Comparison of ENCODE assay signal across 11 cellular contexts in genomic region chr17:82544431-82545070, GRCh38. TPM values are rescaled to one million over a fixed set of nuclear protein-coding genes. Genes with fewer than 3 reads are reported as not detected.
DNase-seq lines count a peak whose midpoint lies in the region; ATAC-seq and TF ChIP-seq lines count a peak whose summit lies in the region.
"Had no signal": no experiment of that assay in that cellular context is flagged by ENCODE, and none has a peak within 500 bp of the region (broad histone marks: within the 10 kb centered on the region; RNA-seq: fewer than 3 reads in every experiment).

No MANE protein-coding gene starts in this region.

- H3K27me3 Mint-ChIP-seq in nephron (ENCODE audit: low read depth), result no peaks in the 10 kb centered on the region
- H3K27me3 Mint-ChIP-seq: stimulated activated naive CD8-positive, alpha-beta T cell treated with anti-CD3 and anti-CD28 coated beads, Interleukin-15, amount 100 ng/mL, for 72 hours had no signal

- no peak for ATAC-seq in HG02938 (IDR thresholded peaks at IDR 0.05; ENCODE audit: unreplicated experiment)
- ATAC-seq: stimulated activated naive CD8-positive, alpha-beta T cell treated with anti-CD3 and anti-CD28 coated beads, Interleukin-15, amount 100 ng/mL, for 72 hours had no signal

- no peak for TF ChIP-seq POLR2A in uterus (IDR thresholded peaks at IDR 0.05)

- peak overlapping the region; percentile 85 to 93 (median 87) for H3K27ac Mint-ChIP-seq in nephron
- H3K27ac Mint-ChIP-seq: stimulated activated naive CD8-positive, alpha-beta T cell treated with anti-CD3 and anti-CD28 coated beads, Interleukin-15, amount 100 ng/mL, for 72 hours had no signal

- peak overlapping the region; percentile 94 to 99 for H3K27ac ChIP-seq in uterus
- H3K27ac ChIP-seq: SJSA1 had no signal

- peaks cover 42% of the 10 kb centered on the region for H3K4me1 Mint-ChIP-seq in nephron

- DNase-seq in adipocyte (ENCODE audit: low read depth) (no peak), fibroblast of mammary gland (ENCODE audit: low read depth) (peak; percentile 49), uterus (peak; percentile 52 to 62), NCI-H82 treated with DMSO at 0.1 percent for 48 hours (lab: John Stamatoyannopoulos, UW; ENCODE audit: unreplicated experiment) (no peak), NCI-H1417 (lab: John Stamatoyannopoulos, UW) (no peak)
- DNase-seq: effector memory CD4-positive, alpha-beta T cell; IMR-90; stimulated activated naive CD8-positive, alpha-beta T cell treated with anti-CD3 and anti-CD28 coated beads, Interleukin-15, amount 100 ng/mL, for 72 hours had no signal

- H3K9me3 ChIP-seq in adipocyte (ENCODE audit: control insufficient read depth, low read length), result no peaks in the 10 kb centered on the region
- no peaks in the 10 kb centered on the region for H3K9me3 ChIP-seq in uterus
- H3K9me3 ChIP-seq: SJSA1 had no signal

- H3K9ac ChIP-seq in adipocyte (ENCODE audit: low read length), result peak overlapping the region; percentile 25

- TF ChIP-seq CTCF in fibroblast of mammary gland (conservative IDR thresholded peaks at IDR 0.05; ENCODE audit: control insufficient read depth, insufficient read depth, low read depth, low read length), result no peak
- TF ChIP-seq CTCF in nephron (IDR thresholded peaks at IDR 0.05; ENCODE audit: unreplicated experiment in 3 of 3), result no peak
- TF ChIP-seq CTCF in uterus (IDR thresholded peaks at IDR 0.05), result no peak

- H3K36me3 ChIP-seq in adipocyte (ENCODE audit: control insufficient read depth, insufficient read depth, low read length, severe bottlenecking), result no peaks in the 10 kb centered on the region
- H3K36me3 ChIP-seq in uterus, result no peaks in the 10 kb centered on the region

- H3K27me3 ChIP-seq in adipocyte (replicated peaks; ENCODE audit: control insufficient read depth, insufficient read depth, low read length), result no peaks in the 10 kb centered on the region
- H3K27me3 ChIP-seq in uterus, result no peaks in the 10 kb centered on the region
- H3K27me3 ChIP-seq: SJSA1 had no signal

- intact Hi-C loops in uterus (cut with DNase I; ENCODE audit: low total_unique reads), result no loop called here

- H3K4me3 ChIP-seq in adipocyte (ENCODE audit: low read length), result peak overlapping the region; percentile 50
- no peak overlapping the region for H3K4me3 ChIP-seq in fibroblast of mammary gland (ENCODE audit: control insufficient read depth, low read depth, low read length)
- peak overlapping the region; percentile 31 to 37 for H3K4me3 ChIP-seq in uterus
- H3K4me3 ChIP-seq: SJSA1 had no signal

- peak overlapping the region; percentile 18 to 63 (median 50) for H3K4me3 Mint-ChIP-seq in nephron
- H3K4me3 Mint-ChIP-seq: stimulated activated naive CD8-positive, alpha-beta T cell treated with anti-CD3 and anti-CD28 coated beads, Interleukin-15, amount 100 ng/mL, for 72 hours had no signal

- H3K9me3 Mint-ChIP-seq in nephron, result no peaks in the 10 kb centered on the region
- H3K9me3 Mint-ChIP-seq: stimulated activated naive CD8-positive, alpha-beta T cell treated with anti-CD3 and anti-CD28 coated beads, Interleukin-15, amount 100 ng/mL, for 72 hours had no signal

- H3K4me1 ChIP-seq in adipocyte (ENCODE audit: control insufficient read depth, insufficient read depth, low read length) (peaks cover 12% of the 10 kb centered on the region), uterus (peaks cover 3 to 7% of the 10 kb centered on the region in 2 donors)
- H3K4me1 ChIP-seq: SJSA1 had no signal

- H3K36me3 Mint-ChIP-seq in nephron (ENCODE audit: low read depth), result peaks cover 16% of the 10 kb centered on the region

RNA-seq across cellular contexts. Expression of gene FOXK2, which starts 25.0 kb away (rescaled TPM):
- 10 to 100 TPM; 15.9 to 70.9 (median 42.7) TPM for total RNA-seq in uterus

Comparison
In these comparisons a context has a peak if more than half of its experiments do, and no peak if none do; other contexts are left out.
1. DNase-seq: peak in fibroblast of mammary gland (single experiment) and uterus (2 of 2); none in adipocyte (single experiment), NCI-H82 treated with DMSO at 0.1 percent for 48 hours (single experiment) and NCI-H1417 (0 of 3).